13 cellular contexts compared by ENCODE assay signal in the genomic region with DNA sequence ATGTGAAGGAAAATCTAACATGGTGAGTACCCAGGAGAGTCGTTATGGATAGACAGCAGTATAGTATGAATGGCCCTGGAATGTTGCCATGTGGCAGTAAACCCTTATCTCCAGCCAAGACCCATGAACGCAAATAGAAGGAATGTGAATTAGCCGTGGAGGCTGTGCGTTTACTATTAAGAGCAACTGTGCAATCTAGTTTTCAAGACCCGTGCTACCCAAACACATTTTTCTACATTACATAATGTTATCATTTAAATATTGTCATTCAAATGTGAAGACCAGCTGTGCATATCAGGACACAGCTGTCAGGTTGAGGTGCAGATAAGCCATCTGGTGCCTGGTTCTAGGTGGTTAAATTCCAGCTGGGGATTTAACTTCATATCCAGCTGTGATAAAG. TPM values are rescaled to one million over a fixed set of nuclear protein-coding genes. Genes with fewer than 3 reads are reported as not detected.
DNase-seq lines count a peak whose midpoint lies in the region; TF ChIP-seq lines count a peak whose summit lies in the region.
"Had no signal": no experiment of that assay in that cellular context is flagged by ENCODE, and none has a peak within 500 bp of the region (broad histone marks: within the 10 kb centered on the region; RNA-seq: fewer than 3 reads in every experiment).

No MANE protein-coding gene starts in this region.

- H2AFZ ChIP-seq in trophoblast cell (ENCODE audit: insufficient read depth, low read length, poor library complexity) = no peak overlapping the region

- H3K4me1 ChIP-seq in colonic mucosa (no peaks in the 10 kb centered on the region), trophoblast cell (ENCODE audit: control insufficient read depth in 1 of 2, insufficient read depth in 2 of 2, low read length in 2 of 2) (peaks cover 0 to 4% of the 10 kb centered on the region in 2 experiments)
- H3K4me1 ChIP-seq: stomach had no signal

- no peaks in the 10 kb centered on the region for H3K9me3 Mint-ChIP-seq in activated naive CD8-positive, alpha-beta T cell treated with anti-CD3 and anti-CD28 coated beads for 36 hours
- H3K9me3 Mint-ChIP-seq: H9 had no signal

- no peaks in the 10 kb centered on the region for H3K27me3 Mint-ChIP-seq in activated naive CD8-positive, alpha-beta T cell treated with anti-CD3 and anti-CD28 coated beads for 36 hours

- no peaks in the 10 kb centered on the region for H3K79me1 ChIP-seq in trophoblast cell (ENCODE audit: low read length)

- no peak overlapping the region for H3K4ac ChIP-seq in trophoblast cell (ENCODE audit: low read depth, low read length)

- H2AK5ac ChIP-seq in trophoblast cell (ENCODE audit: low read length) = no peak overlapping the region

- H3K9me3 ChIP-seq in colonic mucosa (no peaks in the 10 kb centered on the region), trophoblast cell (ENCODE audit: insufficient read depth, low read depth, low read length) (no peaks in the 10 kb centered on the region)
- H3K9me3 ChIP-seq: neutrophil, stomach had no signal

- TF ChIP-seq CTCF in colonic mucosa (IDR thresholded peaks at IDR 0.05) = no peak

- no peak overlapping the region for H3K27ac Mint-ChIP-seq in activated naive CD8-positive, alpha-beta T cell treated with anti-CD3 and anti-CD28 coated beads for 36 hours
- H3K27ac Mint-ChIP-seq: H9 had no signal

- no peak overlapping the region for H3K14ac ChIP-seq in trophoblast cell (ENCODE audit: low read length)

- H4K12ac ChIP-seq in trophoblast cell (ENCODE audit: low read depth, low read length) = no peak overlapping the region

- H2BK5ac ChIP-seq in trophoblast cell (ENCODE audit: low read depth, low read length, poor library complexity) = no peak overlapping the region

- no peak overlapping the region for H4K91ac ChIP-seq in trophoblast cell (ENCODE audit: low read depth, low read length)

- H3K79me2 ChIP-seq in trophoblast cell (ENCODE audit: control insufficient read depth, insufficient read depth, low read length, poor library complexity) = no peaks in the 10 kb centered on the region

- H3K36me3 Mint-ChIP-seq in activated naive CD8-positive, alpha-beta T cell treated with anti-CD3 and anti-CD28 coated beads for 36 hours = no peaks in the 10 kb centered on the region

- no peak overlapping the region for H4K8ac ChIP-seq in trophoblast cell (ENCODE audit: low read depth, low read length)

- no peak overlapping the region for H2BK12ac ChIP-seq in trophoblast cell (ENCODE audit: low read length)

- peak; percentile 18 for DNase-seq in DMS79 treated with DMSO at 0.1 percent for 48 hours (lab: John Stamatoyannopoulos, UW)
- DNase-seq in NCI-H146 treated with DMSO at 0.1 percent for 48 hours (lab: John Stamatoyannopoulos, UW; ENCODE audit: unreplicated experiment) = peak; percentile 2
- peak; percentile 77 for DNase-seq in colonic mucosa
- peak; percentile 84 to 91 for DNase-seq in trophoblast cell
- DNase-seq in activated naive CD8-positive, alpha-beta T cell treated with anti-CD3 and anti-CD28 coated beads for 36 hours = no peak
- DNase-seq in kidney glomerular epithelial cell (lab: John Stamatoyannopoulos, UW) = no peak
- DNase-seq in NCI-H2107 treated with DMSO at 0.1 percent for 48 hours (lab: John Stamatoyannopoulos, UW; ENCODE audit: unreplicated experiment) = no peak
- DNase-seq: activated naive CD4-positive, alpha-beta T cell treated with Interleukin-2 at 50 U/mL for 16 hours; H9; NCI-H82; stomach had no signal

- no peak overlapping the region for H2BK120ac ChIP-seq in trophoblast cell (ENCODE audit: insufficient read depth, low read length, poor library complexity)

- H3K9ac ChIP-seq in colonic mucosa (ENCODE audit: low read depth in 2 of 2, low read length in 2 of 2) (no peak overlapping the region), trophoblast cell (ENCODE audit: low read length) (no peak overlapping the region)

- H3K4me3 ChIP-seq in colonic mucosa (no peak overlapping the region), trophoblast cell (ENCODE audit: low read depth, low read length) (no peak overlapping the region)
- H3K4me3 ChIP-seq: skin epidermis, stomach had no signal

- H3K18ac ChIP-seq in trophoblast cell (ENCODE audit: low read length) = no peak overlapping the region

- no peak overlapping the region for H3K23ac ChIP-seq in trophoblast cell (ENCODE audit: low read length)

- H3K27me3 ChIP-seq in colonic mucosa (no peaks in the 10 kb centered on the region), trophoblast cell (ENCODE audit: insufficient read depth, low read length) (no peaks in the 10 kb centered on the region)
- H3K27me3 ChIP-seq: neutrophil, stomach had no signal

- intact Hi-C loops in colonic mucosa (cut with DNase I) = no loop called here

- no peak overlapping the region for H3K27ac ChIP-seq in colonic mucosa
- no peak overlapping the region for H3K27ac ChIP-seq in trophoblast cell (ENCODE audit: low read depth, low read length)
- H3K27ac ChIP-seq: neutrophil, skin epidermis, stomach had no signal

- no peak overlapping the region for H3K4me2 ChIP-seq in trophoblast cell (ENCODE audit: low read length)

- H3K36me3 ChIP-seq in colonic mucosa = no peaks in the 10 kb centered on the region
- H3K36me3 ChIP-seq in trophoblast cell (ENCODE audit: control insufficient read depth in 1 of 2, insufficient read depth in 2 of 2, low read length in 2 of 2) = no peaks in the 10 kb centered on the region
- H3K36me3 ChIP-seq: neutrophil, stomach had no signal

- no peaks in the 10 kb centered on the region for H3K4me1 Mint-ChIP-seq in activated naive CD8-positive, alpha-beta T cell treated with anti-CD3 and anti-CD28 coated beads for 36 hours

- no CpG with 5 or more reads among the region's 5 CpGs for WGBS in trophoblast cell (ENCODE audit: extremely low coverage, insufficient coverage, insufficient read length)

- no peak overlapping the region for H3K4me3 Mint-ChIP-seq in activated naive CD8-positive, alpha-beta T cell treated with anti-CD3 and anti-CD28 coated beads for 36 hours
- H3K4me3 Mint-ChIP-seq: H9 had no signal

RNA-seq across cellular contexts. Expression of a gene that starts 13.4 kb away (rescaled TPM):
- 10 to 100 TPM; 12.2 to 15.2 TPM for total RNA-seq in colonic mucosa
- polyA plus RNA-seq in trophoblast cell (2013) = 7.7 and 8.3 TPM in 2 replicates
- total RNA-seq in activated naive CD8-positive, alpha-beta T cell treated with anti-CD3 and anti-CD28 coated beads for 36 hours = 10 to 100 TPM; 14.0 to 14.7 TPM

Comparison
In these comparisons a context has a peak if more than half of its experiments do, and no peak if none do; other contexts are left out.
1. DNase-seq: peak in DMS79 treated with DMSO at 0.1 percent for 48 hours (single experiment), NCI-H146 treated with DMSO at 0.1 percent for 48 hours (single experiment), colonic mucosa (single experiment) and trophoblast cell (2 of 2); none in activated naive CD8-positive, alpha-beta T cell treated with anti-CD3 and anti-CD28 coated beads for 36 hours (single experiment), kidney glomerular epithelial cell (single experiment) and NCI-H2107 treated with DMSO at 0.1 percent for 48 hours (single experiment).